Comparison of ENCODE assay signal across 15 cellular contexts in the genomic region with DNA sequence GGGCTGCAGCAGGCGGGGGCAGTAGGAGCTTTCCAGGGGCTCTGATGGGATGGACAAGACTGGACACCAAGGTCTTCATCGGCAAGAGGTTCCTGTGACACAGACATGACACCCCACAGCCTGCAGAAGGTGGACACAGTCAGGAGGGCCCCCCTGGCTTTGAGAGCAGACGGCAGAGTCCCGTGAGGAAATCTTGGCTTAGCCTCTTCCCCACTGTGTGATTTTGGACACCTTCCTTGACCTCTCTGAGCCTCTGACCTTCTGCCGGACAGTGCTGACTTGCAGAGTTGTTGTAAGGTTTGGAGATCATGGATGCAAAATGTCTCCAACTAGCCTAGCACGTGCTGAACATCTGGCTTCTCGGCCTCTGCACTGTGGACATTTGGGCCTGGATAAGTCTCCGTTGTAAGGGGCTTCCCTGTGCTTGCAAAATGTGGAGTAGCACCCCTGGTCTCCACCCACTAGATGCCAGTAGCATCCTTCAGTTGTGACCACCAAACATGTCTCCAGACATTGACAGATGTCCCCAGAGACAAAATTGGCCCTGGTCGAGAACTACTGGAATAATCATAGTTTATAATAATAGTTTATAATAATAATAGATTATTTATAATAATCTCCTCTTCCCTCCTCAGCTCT. TPM values are rescaled to one million over a fixed set of nuclear protein-coding genes. Genes with fewer than 3 reads are reported as not detected.
DNase-seq lines count a peak whose midpoint lies in the region; TF ChIP-seq lines count a peak whose summit lies in the region.
"Had no signal": no experiment of that assay in that cellular context is flagged by ENCODE, and none has a peak within 500 bp of the region (broad histone marks: within the 10 kb centered on the region; RNA-seq: fewer than 3 reads in every experiment).

No MANE protein-coding gene starts in this region.

- H2AFZ ChIP-seq in osteoblast (ENCODE audit: low read length): no peak overlapping the region

- H3K27me3 ChIP-seq in osteoblast (ENCODE audit: insufficient read depth, low read length): peaks cover 19% of the 10 kb centered on the region
- H3K27me3 ChIP-seq: body of pancreas had no signal

- H3K9me3 ChIP-seq in osteoblast (ENCODE audit: low read depth, low read length): no peaks in the 10 kb centered on the region
- H3K9me3 ChIP-seq: body of pancreas had no signal

- peak; percentile 29 for DNase-seq in ELR (ENCODE audit: low read depth)
- DNase-seq in NB4 (ENCODE audit: low read depth): peak; percentile 38
- no peak for DNase-seq in epithelial cell of proximal tubule (ENCODE audit: low read depth)
- DNase-seq in osteoblast (ENCODE audit: insufficient read length, low spot score, missing footprints): peak; percentile 55
- DNase-seq in OCI-M1 (lab: John Stamatoyannopoulos, UW): no peak
- DNase-seq in kidney tubule cell (ENCODE audit: low spot score): no peak
- DNase-seq in SIG-M5 treated with dmso at 0.1 percent for 504 hours (lab: John Stamatoyannopoulos, UW; ENCODE audit: unreplicated experiment): no peak
- DNase-seq: activated CD4-positive, alpha-beta memory T cell treated with anti-CD3 and anti-CD28 coated beads for 36 hours; activated effector memory CD4-positive, alpha-beta T cell treated with Interleukin-2 at 50 U/mL for 16 hours; body of pancreas; effector memory CD8-positive, alpha-beta T cell; Karpas-422; NCI-H226; T1000 had no signal

- no peak for TF ChIP-seq POLR2A in NB4 (IDR thresholded peaks at IDR 0.05; ENCODE audit: extremely low read depth, insufficient read length)

- H3K4me2 ChIP-seq in osteoblast (ENCODE audit: insufficient read depth, low read length): no peak overlapping the region

- no peaks in the 10 kb centered on the region for H3K79me2 ChIP-seq in osteoblast (ENCODE audit: insufficient read depth, low read length)

- H3K4me3 ChIP-seq in NB4 (ENCODE audit: low read depth, low read length) (no peak overlapping the region), epithelial cell of proximal tubule (ENCODE audit: low read depth, low read length) (no peak overlapping the region), osteoblast (ENCODE audit: insufficient read depth, low read length) (no peak overlapping the region)
- H3K4me3 ChIP-seq: body of pancreas, skin epidermis had no signal

- TF ChIP-seq CTCF in NB4 (IDR thresholded peaks at IDR 0.05; ENCODE audit: low read depth, low read length) (peak; percentile 5), epithelial cell of proximal tubule (conservative IDR thresholded peaks at IDR 0.05; ENCODE audit: low read depth, low read length) (peak; percentile 36), osteoblast (IDR thresholded peaks at IDR 0.05; ENCODE audit: extremely low read depth, low read depth, low read length) (peak; percentile 21)

- H4K20me1 ChIP-seq in osteoblast (ENCODE audit: insufficient read depth, low read length): no peaks in the 10 kb centered on the region

- H3K4me1 ChIP-seq in osteoblast (ENCODE audit: insufficient read depth, low read length): no peaks in the 10 kb centered on the region
- H3K4me1 ChIP-seq: body of pancreas had no signal

- H3K36me3 ChIP-seq in osteoblast (ENCODE audit: insufficient read depth, low read length): no peaks in the 10 kb centered on the region

- H3K27ac ChIP-seq in osteoblast (ENCODE audit: low read depth, low read length): no peak overlapping the region
- H3K27ac ChIP-seq: body of pancreas, skin epidermis had no signal

RNA-seq across cellular contexts. Expression of gene MCM5, which starts 54.6 kb away (rescaled TPM):
- total RNA-seq in epithelial cell of proximal tubule (87.6 and 157 TPM in 2 replicates), osteoblast (12.7 and 13.6 TPM in 2 replicates)

Comparison
In these comparisons a context has a peak if more than half of its experiments do, and no peak if none do; other contexts are left out.
1. DNase-seq: peak in ELR (single experiment), NB4 (single experiment) and osteoblast (single experiment); none in epithelial cell of proximal tubule (single experiment), OCI-M1 (single experiment), kidney tubule cell (single experiment) and SIG-M5 treated with dmso at 0.1 percent for 504 hours (single experiment).
2. Peak in every context shown above with its lines, with median percentiles within 50 percentile points of each other: CTCF ChIP-seq.